2 cellular contexts compared by ENCODE assay signal in the genomic region with DNA sequence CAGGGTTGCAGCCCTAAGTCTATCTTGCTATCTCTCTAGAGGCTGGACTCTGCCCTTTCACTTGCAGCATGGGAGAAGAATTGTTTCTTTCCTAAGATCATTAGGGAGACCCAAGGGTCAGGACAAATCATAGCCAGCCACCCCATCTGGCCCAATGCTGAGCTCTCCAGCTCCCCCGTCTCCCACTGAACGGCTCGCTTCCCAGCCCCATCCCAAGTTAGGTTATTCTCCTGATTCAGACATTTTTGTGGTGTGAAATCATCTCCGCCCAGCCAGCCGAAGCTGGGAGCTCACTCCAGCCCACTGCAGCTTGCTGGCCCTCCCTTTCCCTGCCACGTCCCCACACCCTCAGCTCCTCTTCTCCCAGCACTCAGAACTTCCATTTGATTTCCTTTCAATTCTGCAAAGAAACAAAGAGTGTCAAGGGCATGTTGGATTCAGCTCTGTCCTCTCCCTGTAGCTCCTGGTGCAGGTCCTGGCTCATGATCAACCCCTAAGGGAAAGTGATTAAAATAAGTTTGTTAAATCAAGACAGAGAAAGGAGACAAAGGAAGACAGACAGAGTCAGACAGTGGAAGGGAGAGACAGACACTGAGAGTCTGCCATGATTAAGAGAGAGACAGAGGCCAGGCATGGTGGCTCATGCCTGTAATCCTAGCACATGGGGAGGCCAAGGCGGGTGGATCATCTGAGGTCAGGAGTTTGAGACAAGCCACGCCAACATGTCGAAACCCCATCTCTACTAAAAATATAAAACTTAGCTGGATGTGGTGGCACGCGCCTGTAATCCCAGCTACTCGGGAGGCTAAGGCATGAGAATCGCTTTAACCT.
TF ChIP-seq lines count a peak whose summit lies in the region.

No MANE protein-coding gene starts in this region.

TF ChIP-seq in GM23338, 12 proteins besides CTCF, POLR2A, EP300 and RAD21 (continued from another document):
- no peak for TF ChIP-seq EZH2phosphoT487 (IDR thresholded peaks at IDR 0.05; ENCODE audit: unreplicated experiment)
- TF ChIP-seq ZNF331 (CRISPR knock-in tag; IDR thresholded peaks at IDR 0.05; ENCODE audit: low read depth) = no peak
- no peak for TF ChIP-seq STAT1 (IDR thresholded peaks at IDR 0.05; ENCODE audit: unreplicated experiment)
- TF ChIP-seq EZH2 (IDR thresholded peaks at IDR 0.05; ENCODE audit: low read depth, unreplicated experiment) = no peak
- no peak for TF ChIP-seq CREB1 (CRISPR knock-in tag; IDR thresholded peaks at IDR 0.05; ENCODE audit: low read depth)

TF ChIP-seq in K562, 482 proteins besides CTCF, POLR2A, EP300 and RAD21 (continued from another document):
- TF ChIP-seq, protein P1, sequence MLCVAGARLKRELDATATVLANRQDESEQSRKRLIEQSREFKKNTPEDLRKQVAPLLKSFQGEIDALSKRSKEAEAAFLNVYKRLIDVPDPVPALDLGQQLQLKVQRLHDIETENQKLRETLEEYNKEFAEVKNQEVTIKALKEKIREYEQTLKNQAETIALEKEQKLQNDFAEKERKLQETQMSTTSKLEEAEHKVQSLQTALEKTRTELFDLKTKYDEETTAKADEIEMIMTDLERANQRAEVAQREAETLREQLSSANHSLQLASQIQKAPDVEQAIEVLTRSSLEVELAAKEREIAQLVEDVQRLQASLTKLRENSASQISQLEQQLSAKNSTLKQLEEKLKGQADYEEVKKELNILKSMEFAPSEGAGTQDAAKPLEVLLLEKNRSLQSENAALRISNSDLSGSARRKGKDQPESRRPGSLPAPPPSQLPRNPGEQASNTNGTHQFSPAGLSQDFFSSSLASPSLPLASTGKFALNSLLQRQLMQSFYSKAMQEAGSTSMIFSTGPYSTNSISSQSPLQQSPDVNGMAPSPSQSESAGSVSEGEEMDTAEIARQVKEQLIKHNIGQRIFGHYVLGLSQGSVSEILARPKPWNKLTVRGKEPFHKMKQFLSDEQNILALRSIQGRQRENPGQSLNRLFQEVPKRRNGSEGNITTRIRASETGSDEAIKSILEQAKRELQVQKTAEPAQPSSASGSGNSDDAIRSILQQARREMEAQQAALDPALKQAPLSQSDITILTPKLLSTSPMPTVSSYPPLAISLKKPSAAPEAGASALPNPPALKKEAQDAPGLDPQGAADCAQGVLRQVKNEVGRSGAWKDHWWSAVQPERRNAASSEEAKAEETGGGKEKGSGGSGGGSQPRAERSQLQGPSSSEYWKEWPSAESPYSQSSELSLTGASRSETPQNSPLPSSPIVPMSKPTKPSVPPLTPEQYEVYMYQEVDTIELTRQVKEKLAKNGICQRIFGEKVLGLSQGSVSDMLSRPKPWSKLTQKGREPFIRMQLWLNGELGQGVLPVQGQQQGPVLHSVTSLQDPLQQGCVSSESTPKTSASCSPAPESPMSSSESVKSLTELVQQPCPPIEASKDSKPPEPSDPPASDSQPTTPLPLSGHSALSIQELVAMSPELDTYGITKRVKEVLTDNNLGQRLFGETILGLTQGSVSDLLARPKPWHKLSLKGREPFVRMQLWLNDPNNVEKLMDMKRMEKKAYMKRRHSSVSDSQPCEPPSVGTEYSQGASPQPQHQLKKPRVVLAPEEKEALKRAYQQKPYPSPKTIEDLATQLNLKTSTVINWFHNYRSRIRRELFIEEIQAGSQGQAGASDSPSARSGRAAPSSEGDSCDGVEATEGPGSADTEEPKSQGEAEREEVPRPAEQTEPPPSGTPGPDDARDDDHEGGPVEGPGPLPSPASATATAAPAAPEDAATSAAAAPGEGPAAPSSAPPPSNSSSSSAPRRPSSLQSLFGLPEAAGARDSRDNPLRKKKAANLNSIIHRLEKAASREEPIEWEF (CRISPR knock-in tag; IDR thresholded peaks at IDR 0.05) = no peak
- no peak for TF ChIP-seq ZFP30 (CRISPR knock-in tag; IDR thresholded peaks at IDR 0.05; ENCODE audit: borderline replicate concordance)
- TF ChIP-seq, protein P2, sequence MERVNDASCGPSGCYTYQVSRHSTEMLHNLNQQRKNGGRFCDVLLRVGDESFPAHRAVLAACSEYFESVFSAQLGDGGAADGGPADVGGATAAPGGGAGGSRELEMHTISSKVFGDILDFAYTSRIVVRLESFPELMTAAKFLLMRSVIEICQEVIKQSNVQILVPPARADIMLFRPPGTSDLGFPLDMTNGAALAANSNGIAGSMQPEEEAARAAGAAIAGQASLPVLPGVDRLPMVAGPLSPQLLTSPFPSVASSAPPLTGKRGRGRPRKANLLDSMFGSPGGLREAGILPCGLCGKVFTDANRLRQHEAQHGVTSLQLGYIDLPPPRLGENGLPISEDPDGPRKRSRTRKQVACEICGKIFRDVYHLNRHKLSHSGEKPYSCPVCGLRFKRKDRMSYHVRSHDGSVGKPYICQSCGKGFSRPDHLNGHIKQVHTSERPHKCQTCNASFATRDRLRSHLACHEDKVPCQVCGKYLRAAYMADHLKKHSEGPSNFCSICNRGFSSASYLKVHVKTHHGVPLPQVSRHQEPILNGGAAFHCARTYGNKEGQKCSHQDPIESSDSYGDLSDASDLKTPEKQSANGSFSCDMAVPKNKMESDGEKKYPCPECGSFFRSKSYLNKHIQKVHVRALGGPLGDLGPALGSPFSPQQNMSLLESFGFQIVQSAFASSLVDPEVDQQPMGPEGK (CRISPR knock-in tag; IDR thresholded peaks at IDR 0.05; ENCODE audit: borderline replicate concordance) = no peak
- TF ChIP-seq KLF6 (CRISPR knock-in tag; IDR thresholded peaks at IDR 0.05; ENCODE audit: borderline replicate concordance) = no peak
- TF ChIP-seq, protein P3, sequence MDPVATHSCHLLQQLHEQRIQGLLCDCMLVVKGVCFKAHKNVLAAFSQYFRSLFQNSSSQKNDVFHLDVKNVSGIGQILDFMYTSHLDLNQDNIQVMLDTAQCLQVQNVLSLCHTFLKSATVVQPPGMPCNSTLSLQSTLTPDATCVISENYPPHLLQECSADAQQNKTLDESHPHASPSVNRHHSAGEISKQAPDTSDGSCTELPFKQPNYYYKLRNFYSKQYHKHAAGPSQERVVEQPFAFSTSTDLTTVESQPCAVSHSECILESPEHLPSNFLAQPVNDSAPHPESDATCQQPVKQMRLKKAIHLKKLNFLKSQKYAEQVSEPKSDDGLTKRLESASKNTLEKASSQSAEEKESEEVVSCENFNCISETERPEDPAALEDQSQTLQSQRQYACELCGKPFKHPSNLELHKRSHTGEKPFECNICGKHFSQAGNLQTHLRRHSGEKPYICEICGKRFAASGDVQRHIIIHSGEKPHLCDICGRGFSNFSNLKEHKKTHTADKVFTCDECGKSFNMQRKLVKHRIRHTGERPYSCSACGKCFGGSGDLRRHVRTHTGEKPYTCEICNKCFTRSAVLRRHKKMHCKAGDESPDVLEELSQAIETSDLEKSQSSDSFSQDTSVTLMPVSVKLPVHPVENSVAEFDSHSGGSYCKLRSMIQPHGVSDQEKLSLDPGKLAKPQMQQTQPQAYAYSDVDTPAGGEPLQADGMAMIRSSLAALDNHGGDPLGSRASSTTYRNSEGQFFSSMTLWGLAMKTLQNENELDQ (CRISPR knock-in tag; IDR thresholded peaks at IDR 0.05; ENCODE audit: borderline replicate concordance) = no peak
- TF ChIP-seq ZNF224 (CRISPR knock-in tag; IDR thresholded peaks at IDR 0.05) = no peak
